In the genomic region with DNA sequence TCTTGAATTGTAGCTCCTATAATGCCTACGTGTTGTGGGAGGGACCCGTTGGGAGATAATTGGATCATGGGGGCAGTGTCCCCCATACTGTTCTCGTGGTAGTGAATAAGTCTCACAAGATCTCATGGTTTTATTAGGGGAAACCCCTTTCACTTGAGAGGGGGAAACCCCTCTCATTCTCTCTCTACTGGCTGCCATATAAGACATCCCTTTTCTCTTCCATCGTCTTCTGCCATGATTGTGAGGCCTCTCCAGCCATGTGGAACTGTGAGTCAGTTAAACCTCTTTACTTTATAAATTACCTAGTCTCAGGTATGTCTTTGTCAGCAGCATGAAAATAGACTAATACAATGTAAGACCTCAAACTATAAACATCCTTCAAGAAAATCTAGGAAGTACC, we compare ENCODE assay signal across 19 cellular contexts.
"Had no signal": no experiment of that assay in that cellular context is flagged by ENCODE, and none has a peak within 500 bp of the region (broad histone marks: within the 10 kb centered on the region; RNA-seq: fewer than 3 reads in every experiment).

No MANE protein-coding gene starts in this region.

- H3K4me3 ChIP-seq: adrenal gland, hepatocyte, right lobe of liver, transverse colon, uterus had no signal

- DNase-seq: activated CD4-positive, alpha-beta T cell treated with anti-CD3 and anti-CD28 coated beads for 4 hours; activated naive CD4-positive, alpha-beta T cell; adrenal gland; endodermal cell; foreskin fibroblast; left cardiac atrium; mesendoderm; right lobe of liver; small intestine; stimulated activated CD4-positive, alpha-beta T cell treated with anti-CD3 and anti-CD28 coated beads, Interleukin-4, amount 100 ng/mL, for 1 hour; SW 1271; transverse colon; uterus had no signal

- H3K4me1 Mint-ChIP-seq: nephron had no signal

- H3K27ac Mint-ChIP-seq: activated T-helper 1 cell treated with anti-CD3 and anti-CD28 coated beads, Interleukin-12 subunit alpha, Interleukin-12 subunit beta, Interleukin-2, Interleukin-4 antibody, amounts not matched to agents 30 ng/mL and 10 ng/mL and 1 ng/mL, durations not matched to agents 14 hours and 24 hours and 36 hours; endodermal cell; nephron; stimulated activated effector memory CD8-positive, alpha-beta T cell treated with anti-CD3 and anti-CD28 coated beads, Interleukin-12 subunit alpha, Interleukin-12 subunit beta, amount 100 ng/mL, for 72 hours had no signal

- H3K79me2 ChIP-seq: parathyroid adenoma had no signal

- ATAC-seq: left cardiac atrium; right lobe of liver; stimulated activated effector memory CD8-positive, alpha-beta T cell treated with anti-CD3 and anti-CD28 coated beads, Interleukin-12 subunit alpha, Interleukin-12 subunit beta, amount 100 ng/mL, for 72 hours had no signal

- H3K9ac ChIP-seq: parathyroid adenoma had no signal

- H3K36me3 ChIP-seq: adrenal gland, right lobe of liver, transverse colon, uterus had no signal

- H2AFZ ChIP-seq: hepatocyte, parathyroid adenoma had no signal

- H3K4me3 Mint-ChIP-seq: activated T-helper 1 cell treated with anti-CD3 and anti-CD28 coated beads, Interleukin-12 subunit alpha, Interleukin-12 subunit beta, Interleukin-2, Interleukin-4 antibody, amounts not matched to agents 30 ng/mL and 10 ng/mL and 1 ng/mL, durations not matched to agents 14 hours and 24 hours and 36 hours; endodermal cell; nephron; stimulated activated effector memory CD8-positive, alpha-beta T cell treated with anti-CD3 and anti-CD28 coated beads, Interleukin-12 subunit alpha, Interleukin-12 subunit beta, amount 100 ng/mL, for 72 hours had no signal

- H3K9me3 Mint-ChIP-seq: stimulated activated effector memory CD8-positive, alpha-beta T cell treated with anti-CD3 and anti-CD28 coated beads, Interleukin-12 subunit alpha, Interleukin-12 subunit beta, amount 100 ng/mL, for 72 hours had no signal

- H3K27me3 ChIP-seq: adrenal gland, hepatocyte, right lobe of liver, transverse colon, uterus had no signal

- H3K36me3 Mint-ChIP-seq: stimulated activated effector memory CD8-positive, alpha-beta T cell treated with anti-CD3 and anti-CD28 coated beads, Interleukin-12 subunit alpha, Interleukin-12 subunit beta, amount 100 ng/mL, for 72 hours had no signal

- H3K9me3 ChIP-seq: adrenal gland, right lobe of liver, transverse colon, uterus had no signal

- H3K27ac ChIP-seq: adrenal gland, epithelial cell of prostate, hepatocyte, parathyroid adenoma, right lobe of liver, transverse colon, uterus had no signal

- H3K4me1 ChIP-seq: uterus had no signal

- H3K4me2 ChIP-seq: hepatocyte had no signal
